12 cellular contexts compared by ENCODE assay signal in the genomic region with DNA sequence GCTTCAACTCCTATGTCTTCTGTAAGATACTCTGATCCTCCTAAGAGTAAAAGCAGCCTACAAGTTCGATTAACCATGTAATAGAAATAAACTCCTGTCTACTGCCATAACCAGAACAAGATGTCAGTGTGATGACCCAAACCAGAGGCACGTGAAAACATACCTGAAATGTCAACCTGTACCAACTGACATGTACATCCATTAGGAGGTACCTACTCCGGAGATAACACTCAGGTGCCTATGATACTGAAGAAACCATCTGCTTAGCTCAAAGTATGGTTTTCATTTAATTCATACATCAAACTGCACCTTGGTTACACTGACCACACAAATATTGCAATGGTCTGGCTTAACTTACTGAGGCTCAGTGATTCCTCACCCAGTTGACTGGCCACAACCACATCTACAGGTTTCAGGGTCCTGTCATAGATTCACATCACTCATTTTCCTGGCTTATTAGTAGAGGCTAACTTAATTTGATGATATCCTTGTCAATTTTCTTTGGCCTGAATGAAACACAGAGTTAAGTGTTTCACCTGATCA. TPM values are rescaled to one million over a fixed set of nuclear protein-coding genes. Genes with fewer than 3 reads are reported as not detected.
DNase-seq lines count a peak whose midpoint lies in the region; ATAC-seq and TF ChIP-seq lines count a peak whose summit lies in the region.
"Had no signal": no experiment of that assay in that cellular context is flagged by ENCODE, and none has a peak within 500 bp of the region (broad histone marks: within the 10 kb centered on the region; RNA-seq: fewer than 3 reads in every experiment).

No MANE protein-coding gene starts in this region.

- DNase-seq in activated CD4-positive, alpha-beta T cell treated with anti-CD3 and anti-CD28 coated beads, Interleukin-2, amount 10 ng/mL, durations not matched to agents 24 days and 14 days = peak; percentile 60
- DNase-seq in activated CD4-positive, alpha-beta T cell treated with anti-CD3 and anti-CD28 coated beads, Interleukin-2, amount 50 U/mL, for 48 hours = no peak
- no peak for DNase-seq in activated CD4-positive, alpha-beta memory T cell treated with anti-CD3 and anti-CD28 coated beads for 36 hours
- DNase-seq in substantia nigra (lab: John Stamatoyannopoulos, UW) = no peak
- DNase-seq in HEK293T (ENCODE audit: extremely low spot score) = no peak
- DNase-seq in SJCRH30 = no peak
- DNase-seq: NCI-H1105, NCI-H774, nucleus accumbens had no signal

- peak overlapping the region; percentile 84 for H3K4me3 Mint-ChIP-seq in activated CD4-positive, alpha-beta T cell treated with anti-CD3 and anti-CD28 coated beads, Interleukin-2, amount 10 ng/mL, durations not matched to agents 24 days and 14 days
- H3K4me3 Mint-ChIP-seq in activated CD4-positive, alpha-beta memory T cell treated with anti-CD3 and anti-CD28 coated beads for 36 hours = peak overlapping the region; percentile 89

- no peak overlapping the region for H3K4me3 ChIP-seq in SJCRH30

- intact Hi-C loops in activated CD4-positive, alpha-beta T cell treated with anti-CD3 and anti-CD28 coated beads, Interleukin-2, amount 10 ng/mL, durations not matched to agents 24 days and 14 days (cut with micrococcal nuclease) = loop anchor here (10.0 kb wide), 2 partner anchors 190 to 330 kb away; a partner anchor contains a TSS
- intact Hi-C loops in activated CD4-positive, alpha-beta memory T cell treated with anti-CD3 and anti-CD28 coated beads for 36 hours (cut with micrococcal nuclease) = loop anchor here (5.0 to 10.0 kb wide), 4 partner anchors 148 to 1350 kb away; a partner anchor contains a TSS

- H3K4me1 ChIP-seq in SJCRH30 = peaks cover 15% of the 10 kb centered on the region; the same call in 1 of the 2 replicates

- H3K27me3 ChIP-seq in layer of hippocampus (ENCODE audit: control insufficient read depth, insufficient read depth, low read length) = no peaks in the 10 kb centered on the region
- no peaks in the 10 kb centered on the region for H3K27me3 ChIP-seq in SJCRH30

- peaks cover 51% of the 10 kb centered on the region for H3K36me3 Mint-ChIP-seq in activated CD4-positive, alpha-beta T cell treated with anti-CD3 and anti-CD28 coated beads, Interleukin-2, amount 10 ng/mL, durations not matched to agents 24 days and 14 days (ENCODE audit: low read depth)
- H3K36me3 Mint-ChIP-seq in activated CD4-positive, alpha-beta memory T cell treated with anti-CD3 and anti-CD28 coated beads for 36 hours = peaks cover 67% of the 10 kb centered on the region

- H3K27me3 Mint-ChIP-seq in activated CD4-positive, alpha-beta T cell treated with anti-CD3 and anti-CD28 coated beads, Interleukin-2, amount 10 ng/mL, durations not matched to agents 24 days and 14 days = no peaks in the 10 kb centered on the region
- H3K27me3 Mint-ChIP-seq in activated CD4-positive, alpha-beta memory T cell treated with anti-CD3 and anti-CD28 coated beads for 36 hours = no peaks in the 10 kb centered on the region

- CTCF ChIA-PET in activated CD4-positive, alpha-beta memory T cell treated with anti-CD3 and anti-CD28 coated beads for 36 hours (lab: Charles Lee) = interaction anchor here (0.7 to 3.1 kb wide), 7 partner anchors 23 to 108 kb away, joined by 3 to 21 read pairs (median 6); no protein-coding TSS in a partner anchor
- CTCF ChIA-PET in HEK293T (lab: Yijun Ruan, JAX) = interaction anchor here (0.8 to 1.4 kb wide), 2 partner anchors 8 to 89 kb away, joined by 3 read pairs; no protein-coding TSS in a partner anchor

- peaks cover 58% of the 10 kb centered on the region for H3K4me1 Mint-ChIP-seq in activated CD4-positive, alpha-beta T cell treated with anti-CD3 and anti-CD28 coated beads, Interleukin-2, amount 10 ng/mL, durations not matched to agents 24 days and 14 days
- peaks cover 57% of the 10 kb centered on the region for H3K4me1 Mint-ChIP-seq in activated CD4-positive, alpha-beta memory T cell treated with anti-CD3 and anti-CD28 coated beads for 36 hours (ENCODE audit: low read depth)

- ATAC-seq in HG03135 (IDR thresholded peaks at IDR 0.05; ENCODE audit: unreplicated experiment) = no peak

- H3K36me3 ChIP-seq in SJCRH30 = peaks cover 48% of the 10 kb centered on the region

- POLR2A ChIA-PET in activated CD4-positive, alpha-beta memory T cell treated with anti-CD3 and anti-CD28 coated beads for 36 hours (lab: Charles Lee) = interaction anchor here (0.6 to 1.8 kb wide), 5 partner anchors 34 to 92 kb away, joined by 3 to 4 read pairs (median 3); no protein-coding TSS in a partner anchor
- POLR2A ChIA-PET in HEK293T (lab: Yijun Ruan, JAX) = interaction anchor here (2.2 kb wide), 1 partner anchor 11 kb away, joined by 7 read pairs; no protein-coding TSS in a partner anchor

- peak overlapping the region; percentile 34 for H3K27ac Mint-ChIP-seq in activated CD4-positive, alpha-beta T cell treated with anti-CD3 and anti-CD28 coated beads, Interleukin-2, amount 10 ng/mL, durations not matched to agents 24 days and 14 days
- H3K27ac Mint-ChIP-seq in activated CD4-positive, alpha-beta memory T cell treated with anti-CD3 and anti-CD28 coated beads for 36 hours = peak overlapping the region; percentile 81

- no peaks in the 10 kb centered on the region for H3K9me3 Mint-ChIP-seq in activated CD4-positive, alpha-beta T cell treated with anti-CD3 and anti-CD28 coated beads, Interleukin-2, amount 10 ng/mL, durations not matched to agents 24 days and 14 days
- no peaks in the 10 kb centered on the region for H3K9me3 Mint-ChIP-seq in activated CD4-positive, alpha-beta memory T cell treated with anti-CD3 and anti-CD28 coated beads for 36 hours

- no peaks in the 10 kb centered on the region for H3K9me3 ChIP-seq in SJCRH30 (replicated peaks)

- H3K27ac ChIP-seq in layer of hippocampus (ENCODE audit: low read depth, low read length) = peak overlapping the region; percentile 96
- peak overlapping the region; percentile 99 for H3K27ac ChIP-seq in substantia nigra (ENCODE audit: low read depth, low read length, poor library complexity, severe bottlenecking)
- no peak overlapping the region for H3K27ac ChIP-seq in SJCRH30
- H3K27ac ChIP-seq: epithelial cell of prostate had no signal

TF ChIP-seq in HEK293T, 16 proteins besides CTCF, POLR2A, EP300 and RAD21:
- TF ChIP-seq ARNT (IDR thresholded peaks at IDR 0.05) (no peak), NFRKB (IDR thresholded peaks at IDR 0.05) (no peak), CTBP1 (IDR thresholded peaks at IDR 0.05; ENCODE audit: borderline replicate concordance) (no peak), FOXM1 (IDR thresholded peaks at IDR 0.05; ENCODE audit: borderline replicate concordance) (no peak), SP1 (IDR thresholded peaks at IDR 0.05) (no peak), TARDBP (IDR thresholded peaks at IDR 0.05) (no peak), HDGF (IDR thresholded peaks at IDR 0.05; ENCODE audit: borderline replicate concordance) (no peak), LEF1 (IDR thresholded peaks at IDR 0.05; ENCODE audit: borderline replicate concordance) (no peak), ELF4 (IDR thresholded peaks at IDR 0.05) (no peak), SUZ12 (IDR thresholded peaks at IDR 0.05) (no peak), ZNF384 (IDR thresholded peaks at IDR 0.05) (no peak)
- TF ChIP-seq, protein P1, sequence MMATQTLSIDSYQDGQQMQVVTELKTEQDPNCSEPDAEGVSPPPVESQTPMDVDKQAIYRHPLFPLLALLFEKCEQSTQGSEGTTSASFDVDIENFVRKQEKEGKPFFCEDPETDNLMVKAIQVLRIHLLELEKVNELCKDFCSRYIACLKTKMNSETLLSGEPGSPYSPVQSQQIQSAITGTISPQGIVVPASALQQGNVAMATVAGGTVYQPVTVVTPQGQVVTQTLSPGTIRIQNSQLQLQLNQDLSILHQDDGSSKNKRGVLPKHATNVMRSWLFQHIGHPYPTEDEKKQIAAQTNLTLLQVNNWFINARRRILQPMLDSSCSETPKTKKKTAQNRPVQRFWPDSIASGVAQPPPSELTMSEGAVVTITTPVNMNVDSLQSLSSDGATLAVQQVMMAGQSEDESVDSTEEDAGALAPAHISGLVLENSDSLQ (IDR thresholded peaks at IDR 0.05) = no peak

RNA-seq across cellular contexts. Expression of a gene that starts 4.4 kb away (rescaled TPM):
- total RNA-seq in activated CD4-positive, alpha-beta T cell treated with anti-CD3 and anti-CD28 coated beads, Interleukin-2, amount 10 ng/mL, durations not matched to agents 24 days and 14 days = 29.3 and 31.2 TPM in 2 replicates
- 10 to 100 TPM; 37.5 to 38.5 TPM for total RNA-seq in activated CD4-positive, alpha-beta memory T cell treated with anti-CD3 and anti-CD28 coated beads for 36 hours
- total RNA-seq in SJCRH30 (2014; rRNA removed; shearing (Covaris generic)) = 22.5 and 23.2 TPM in 2 replicates
